ENCODE assay signal across 8 cellular contexts in the genomic region with DNA sequence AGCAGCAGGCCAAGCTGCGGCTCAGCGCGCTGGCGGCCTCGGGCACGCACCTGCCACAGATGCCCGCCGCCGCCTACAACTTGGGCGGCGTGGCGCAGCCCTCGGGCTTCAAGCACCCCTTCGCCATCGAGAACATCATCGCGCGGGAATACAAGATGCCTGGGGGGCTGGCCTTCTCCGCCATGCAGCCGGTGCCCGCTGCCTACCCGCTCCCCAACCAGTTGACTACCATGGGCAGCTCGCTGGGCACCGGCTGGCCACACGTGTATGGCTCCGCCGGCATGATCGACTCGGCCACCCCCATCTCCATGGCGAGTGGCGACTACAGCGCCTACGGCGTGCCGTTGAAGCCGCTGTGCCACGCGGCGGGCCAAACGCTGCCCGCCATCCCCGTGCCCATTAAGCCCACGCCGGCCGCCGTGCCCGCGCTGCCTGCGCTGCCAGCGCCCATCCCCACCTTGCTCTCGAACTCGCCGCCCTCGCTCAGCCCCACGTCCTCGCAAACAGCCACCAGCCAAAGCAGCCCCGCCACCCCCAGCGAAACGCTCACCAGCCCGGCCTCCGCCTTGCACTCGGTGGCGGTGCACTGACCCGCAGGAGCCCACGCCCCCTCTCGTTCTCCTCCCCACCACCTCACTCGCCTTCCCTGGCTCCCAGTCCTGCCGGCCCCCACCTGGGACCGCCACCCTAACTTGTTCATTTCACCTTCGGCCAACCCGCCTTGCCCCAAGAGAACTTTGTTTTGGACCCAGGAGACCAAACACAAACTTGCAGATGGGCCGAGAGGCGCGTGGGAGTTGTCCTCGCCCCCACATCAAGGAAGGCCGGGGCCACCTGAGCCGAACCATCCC. TPM values are rescaled to one million over a fixed set of nuclear protein-coding genes. Genes with fewer than 3 reads are reported as not detected.
DNase-seq lines count a peak whose midpoint lies in the region; ATAC-seq, FAIRE-seq and TF ChIP-seq lines count a peak whose summit lies in the region.

No MANE protein-coding gene starts in this region.

- DNase-seq in stimulated activated naive CD8-positive, alpha-beta T cell treated with anti-CD3 and anti-CD28 coated beads, Interleukin-15, Interleukin-2, amounts not matched to agents 100 U/mL and 50 U/mL, for 24 hours, result no peak
- DNase-seq in activated T-cell treated with anti-CD3 and anti-CD28 coated beads, Interleukin-2, amount 50 U/mL, for 4 hours, result no peak
- DNase-seq in kidney (peak; percentile 67), transverse colon (no peak), NCI-H2107 (lab: John Stamatoyannopoulos, UW) (no peak), NCI-H2081 (lab: John Stamatoyannopoulos, UW) (no peak)

- peaks cover 95% of the 10 kb centered on the region for H3K27me3 Mint-ChIP-seq in stimulated activated naive CD8-positive, alpha-beta T cell treated with anti-CD3 and anti-CD28 coated beads, Interleukin-15, Interleukin-2, amounts not matched to agents 100 ng/mL and 50 ng/mL, for 24 hours
- peaks cover 92% of the 10 kb centered on the region for H3K27me3 Mint-ChIP-seq in activated T-cell treated with anti-CD3 and anti-CD28 coated beads, Interleukin-2, amount 50 U/mL, for 4 hours (ENCODE audit: low read depth)

- FAIRE-seq in kidney (lab: Jason Lieb, UNC), result no peak

- H3K27ac ChIP-seq in kidney (ENCODE audit: low read depth in 2 of 2, low read length in 2 of 2), result no peak overlapping the region
- no peak overlapping the region for H3K27ac ChIP-seq in transverse colon

- peaks cover 12% of the 10 kb centered on the region for H3K9me3 Mint-ChIP-seq in stimulated activated naive CD8-positive, alpha-beta T cell treated with anti-CD3 and anti-CD28 coated beads, Interleukin-15, Interleukin-2, amounts not matched to agents 100 ng/mL and 50 ng/mL, for 24 hours
- peaks cover 15% of the 10 kb centered on the region for H3K9me3 Mint-ChIP-seq in activated T-cell treated with anti-CD3 and anti-CD28 coated beads, Interleukin-2, amount 50 U/mL, for 4 hours

- no peak for TF ChIP-seq CTCF in kidney (IDR thresholded peaks at IDR 0.05; ENCODE audit: borderline replicate concordance, extremely low read depth, insufficient read depth)
- TF ChIP-seq CTCF in transverse colon (IDR thresholded peaks at IDR 0.05), result no peak

- H3K36me3 ChIP-seq in kidney (ENCODE audit: control insufficient read depth in 1 of 2, insufficient read depth in 2 of 2, low read length in 2 of 2), result no peaks in the 10 kb centered on the region
- no peaks in the 10 kb centered on the region for H3K36me3 ChIP-seq in transverse colon

- H3K27me3 ChIP-seq in transverse colon, result peaks cover 100% of the 10 kb centered on the region

- H3K4me1 ChIP-seq in kidney (ENCODE audit: control insufficient read depth in 1 of 2, insufficient read depth in 1 of 2, low read depth in 1 of 2, low read length in 2 of 2) (peaks cover 0 to 14% of the 10 kb centered on the region in 2 donors), transverse colon (peaks cover 17 to 36% (median 29%) of the 10 kb centered on the region in 4 donors)

- H3K4me3 ChIP-seq in kidney (ENCODE audit: low read length in 2 of 2) (peak overlapping the region in 1 of 2 donors; percentile 38), transverse colon (peak overlapping the region in 3 of 4 donors; percentile 32 to 58 (median 39))

- in situ Hi-C loops in transverse colon (cut with MboI; ENCODE audit: low pct_ligation_motif_present in 1 of 4, low pct_unique_long_range_greater_than_20kb in 1 of 4, low sequenced_read_pairs in 3 of 4), result no loop called here

- peak overlapping the region; percentile 86 for H3K27ac Mint-ChIP-seq in stimulated activated naive CD8-positive, alpha-beta T cell treated with anti-CD3 and anti-CD28 coated beads, Interleukin-15, Interleukin-2, amounts not matched to agents 100 ng/mL and 50 ng/mL, for 24 hours

- TF ChIP-seq EP300 in transverse colon (IDR thresholded peaks at IDR 0.05; ENCODE audit: low read depth), result no peak

- no peaks in the 10 kb centered on the region for H3K9me3 ChIP-seq in kidney (ENCODE audit: control insufficient read depth in 1 of 2, low read length in 2 of 2)
- H3K9me3 ChIP-seq in transverse colon, result no peaks in the 10 kb centered on the region

- peak overlapping the region; percentile 86 for H3K4me3 Mint-ChIP-seq in stimulated activated naive CD8-positive, alpha-beta T cell treated with anti-CD3 and anti-CD28 coated beads, Interleukin-15, Interleukin-2, amounts not matched to agents 100 ng/mL and 50 ng/mL, for 24 hours
- peak overlapping the region; percentile 87 for H3K4me3 Mint-ChIP-seq in activated T-cell treated with anti-CD3 and anti-CD28 coated beads, Interleukin-2, amount 50 U/mL, for 4 hours

- TF ChIP-seq POLR2A in transverse colon (IDR thresholded peaks at IDR 0.05), result no peak

- no peak for ATAC-seq in stimulated activated naive CD8-positive, alpha-beta T cell treated with anti-CD3 and anti-CD28 coated beads, Interleukin-15, Interleukin-2, amounts not matched to agents 100 U/mL and 50 U/mL, for 24 hours
- peak; percentile 19 to 23 for ATAC-seq in activated T-cell treated with anti-CD3 and anti-CD28 coated beads, Interleukin-2, amount 50 U/mL, for 4 hours
- no peak for ATAC-seq in HG02981 (IDR thresholded peaks at IDR 0.05; ENCODE audit: unreplicated experiment)

- H3K4me1 Mint-ChIP-seq in stimulated activated naive CD8-positive, alpha-beta T cell treated with anti-CD3 and anti-CD28 coated beads, Interleukin-15, Interleukin-2, amounts not matched to agents 100 ng/mL and 50 ng/mL, for 24 hours (ENCODE audit: low read depth), result peaks cover 47% of the 10 kb centered on the region
- peaks cover 35% of the 10 kb centered on the region for H3K4me1 Mint-ChIP-seq in activated T-cell treated with anti-CD3 and anti-CD28 coated beads, Interleukin-2, amount 50 U/mL, for 4 hours (ENCODE audit: low read depth)

- intact Hi-C loops in kidney (cut with DNase I) (no loop called here), transverse colon (cut with DNase I; ENCODE audit: low total_unique reads) (no loop called here)

- 0 to 5% methylated on average over 9 to 59 of the region's 77 CpGs for WGBS in transverse colon (ENCODE audit: low coverage in 1 of 2), 2 donors

- no peak overlapping the region for H3K9ac ChIP-seq in kidney (ENCODE audit: low read length in 2 of 2)

- H3K36me3 Mint-ChIP-seq in stimulated activated naive CD8-positive, alpha-beta T cell treated with anti-CD3 and anti-CD28 coated beads, Interleukin-15, Interleukin-2, amounts not matched to agents 100 ng/mL and 50 ng/mL, for 24 hours (ENCODE audit: low read depth), result peaks cover 12% of the 10 kb centered on the region
- H3K36me3 Mint-ChIP-seq in activated T-cell treated with anti-CD3 and anti-CD28 coated beads, Interleukin-2, amount 50 U/mL, for 4 hours (ENCODE audit: insufficient read depth), result peaks cover 2% of the 10 kb centered on the region

RNA-seq across cellular contexts. Expression of a gene that starts 1.5 kb away (rescaled TPM):
- total RNA-seq in activated T-cell treated with anti-CD3 and anti-CD28 coated beads, Interleukin-2, amount 50 U/mL, for 4 hours, result under 1 TPM; 0.26 to 0.46 (median 0.27) TPM
- total RNA-seq in kidney (not detected), transverse colon (not detected)
- polyA plus RNA-seq in kidney (ENCODE audit: insufficient read depth, low read depth, low replicate concordance), result not detected

Comparison
In these comparisons a context has a peak if more than half of its experiments do, and no peak if none do; other contexts are left out.
1. ATAC-seq: peak in activated T-cell treated with anti-CD3 and anti-CD28 coated beads, Interleukin-2, amount 50 U/mL, for 4 hours (2 of 2); none in stimulated activated naive CD8-positive, alpha-beta T cell treated with anti-CD3 and anti-CD28 coated beads, Interleukin-15, Interleukin-2, amounts not matched to agents 100 U/mL and 50 U/mL, for 24 hours (single experiment) and HG02981 (single experiment).